ENCODE assay signal across 1 cellular context in the genomic region with DNA sequence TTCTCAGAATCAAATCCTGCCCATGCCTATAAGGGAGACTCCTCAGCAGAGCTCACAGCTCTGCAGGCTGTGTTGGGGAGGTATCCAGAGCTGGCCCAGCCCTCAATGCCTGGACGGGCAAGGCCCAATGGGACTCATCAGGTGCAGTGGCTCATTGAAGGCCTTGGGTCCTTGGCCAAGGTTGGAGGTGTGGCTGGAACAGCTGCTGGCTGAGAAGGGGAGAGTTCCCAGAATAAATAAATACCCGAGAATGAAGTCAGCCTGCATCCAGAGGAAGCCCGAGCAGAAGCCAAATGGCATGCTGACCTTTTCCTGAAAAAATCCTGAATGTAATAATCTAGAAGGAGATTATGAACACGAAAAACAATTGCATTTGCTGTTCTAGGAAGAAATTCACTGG.
TF ChIP-seq lines count a peak whose summit lies in the region.

No MANE protein-coding gene starts in this region.

TF ChIP-seq in IMR-90, 13 proteins besides CTCF, POLR2A, EP300 and RAD21:
- no peak for TF ChIP-seq BHLHE40 (IDR thresholded peaks at IDR 0.05; ENCODE audit: low read depth, low read length)
- TF ChIP-seq, protein P1, sequence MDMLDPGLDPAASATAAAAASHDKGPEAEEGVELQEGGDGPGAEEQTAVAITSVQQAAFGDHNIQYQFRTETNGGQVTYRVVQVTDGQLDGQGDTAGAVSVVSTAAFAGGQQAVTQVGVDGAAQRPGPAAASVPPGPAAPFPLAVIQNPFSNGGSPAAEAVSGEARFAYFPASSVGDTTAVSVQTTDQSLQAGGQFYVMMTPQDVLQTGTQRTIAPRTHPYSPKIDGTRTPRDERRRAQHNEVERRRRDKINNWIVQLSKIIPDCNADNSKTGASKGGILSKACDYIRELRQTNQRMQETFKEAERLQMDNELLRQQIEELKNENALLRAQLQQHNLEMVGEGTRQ (IDR thresholded peaks at IDR 0.05; ENCODE audit: low read depth, low read length), result no peak
- no peak for TF ChIP-seq MXI1 (IDR thresholded peaks at IDR 0.05; ENCODE audit: borderline replicate concordance, low read depth, low read length)
- TF ChIP-seq NFE2L2 (IDR thresholded peaks at IDR 0.05; ENCODE audit: low read depth, low read length), result no peak
- TF ChIP-seq MAFK (IDR thresholded peaks at IDR 0.05; ENCODE audit: low read depth, low read length), result no peak
- no peak for TF ChIP-seq RCOR1 (IDR thresholded peaks at IDR 0.05; ENCODE audit: insufficient replicate concordance, low read length)
- no peak for TF ChIP-seq MAZ (IDR thresholded peaks at IDR 0.05; ENCODE audit: borderline replicate concordance, low read depth, low read length)
